In genomic region chr5:95020382-95020781, GRCh38 we compare ENCODE assay signal across 22 cellular contexts.
"Had no signal": no experiment of that assay in that cellular context is flagged by ENCODE, and none has a peak within 500 bp of the region (broad histone marks: within the 10 kb centered on the region; RNA-seq: fewer than 3 reads in every experiment).

No MANE protein-coding gene starts in this region.

- H3K36me3 ChIP-seq: adrenal gland, left ventricle myocardium inferior, transverse colon, WERI-Rb-1 had no signal

- H3K36me3 Mint-ChIP-seq: activated naive CD8-positive, alpha-beta T cell treated with anti-CD3 and anti-CD28 coated beads for 36 hours had no signal

- H3K4me3 Mint-ChIP-seq: activated naive CD4-positive, alpha-beta T cell treated with anti-CD3 and anti-CD28 coated beads for 36 hours; activated naive CD8-positive, alpha-beta T cell treated with anti-CD3 and anti-CD28 coated beads for 36 hours; activated T-helper 1 cell treated with anti-CD3 and anti-CD28 coated beads, Interleukin-12 subunit alpha, Interleukin-12 subunit beta, Interleukin-2, Interleukin-4 antibody, amounts not matched to agents 30 ng/mL and 10 ng/mL and 1 ng/mL, durations not matched to agents 14 hours and 24 hours and 36 hours; natural killer cell treated with Interleukin-12 subunit alpha and Interleukin-12 subunit beta and Interleukin-15 and Interleukin-18, amount 100 ng/mL, for 72 hours had no signal

- H3K4me1 ChIP-seq: adrenal gland, body of pancreas, left ventricle myocardium inferior, transverse colon had no signal

- H3K27ac Mint-ChIP-seq: activated naive CD4-positive, alpha-beta T cell treated with anti-CD3 and anti-CD28 coated beads for 36 hours; activated naive CD8-positive, alpha-beta T cell treated with anti-CD3 and anti-CD28 coated beads for 36 hours; activated T-helper 1 cell treated with anti-CD3 and anti-CD28 coated beads, Interleukin-12 subunit alpha, Interleukin-12 subunit beta, Interleukin-2, Interleukin-4 antibody, amounts not matched to agents 30 ng/mL and 10 ng/mL and 1 ng/mL, durations not matched to agents 14 hours and 24 hours and 36 hours; natural killer cell treated with Interleukin-12 subunit alpha and Interleukin-12 subunit beta and Interleukin-15 and Interleukin-18, amount 100 ng/mL, for 72 hours had no signal

- H3K27ac ChIP-seq: adrenal gland, body of pancreas, hepatocyte, left ventricle myocardium inferior, transverse colon, WERI-Rb-1 had no signal

- H3K27me3 ChIP-seq: adrenal gland, body of pancreas, hepatocyte, transverse colon had no signal

- ATAC-seq: activated CD4-positive, CD25-positive, alpha-beta regulatory T cell treated with anti-CD3 and anti-CD28 coated beads, Interleukin-2, amount 50 U/mL, for 24 hours; body of pancreas; mucosa of descending colon; natural killer cell treated with Interleukin-12 subunit alpha and Interleukin-12 subunit beta and Interleukin-15 and Interleukin-18, amount 100 ng/mL, for 72 hours; right cardiac atrium had no signal

- H3K27me3 Mint-ChIP-seq: natural killer cell treated with Interleukin-12 subunit alpha and Interleukin-12 subunit beta and Interleukin-15 and Interleukin-18, amount 100 ng/mL, for 72 hours had no signal

- DNase-seq: activated CD4-positive, alpha-beta T cell treated with anti-CD3 and anti-CD28 coated beads for 48 hours; activated CD4-positive, alpha-beta T cell treated with anti-CD3 and anti-CD28 coated beads, Interleukin-2, amount 50 U/mL, for 48 hours; activated CD8-positive, alpha-beta memory T cell treated with anti-CD3 and anti-CD28 coated beads for 24 hours; activated effector memory CD4-positive, alpha-beta T cell treated with anti-CD3 and anti-CD28 coated beads, Interleukin-2, amount 50 U/mL, for 16 hours; activated naive CD4-positive, alpha-beta T cell treated with anti-CD3 and anti-CD28 coated beads for 36 hours; activated naive CD8-positive, alpha-beta T cell treated with anti-CD3 and anti-CD28 coated beads for 36 hours; adrenal gland; aorta; body of pancreas; effector CD8-positive, alpha-beta T cell; islet precursor cell; left ventricle myocardium inferior; mucosa of descending colon; right cardiac atrium; stimulated activated naive CD4-positive, alpha-beta T cell treated with Interleukin-2 at 50 U/mL for 16 hours; transverse colon; WERI-Rb-1 had no signal

- H3K4me3 ChIP-seq: adrenal gland, body of pancreas, hepatocyte, left ventricle myocardium inferior, lung, mucosa of descending colon, transverse colon had no signal

- H3K9me3 Mint-ChIP-seq: activated naive CD4-positive, alpha-beta T cell treated with anti-CD3 and anti-CD28 coated beads for 36 hours; activated naive CD8-positive, alpha-beta T cell treated with anti-CD3 and anti-CD28 coated beads for 36 hours; activated T-helper 1 cell treated with anti-CD3 and anti-CD28 coated beads, Interleukin-12 subunit alpha, Interleukin-12 subunit beta, Interleukin-2, Interleukin-4 antibody, amounts not matched to agents 30 ng/mL and 10 ng/mL and 1 ng/mL, durations not matched to agents 14 hours and 24 hours and 36 hours had no signal

- H3K9me3 ChIP-seq: adrenal gland, body of pancreas, left ventricle myocardium inferior, mucosa of descending colon, transverse colon had no signal
